1 cellular context compared by ENCODE assay signal in genomic region chr16:53213542-53213941, GRCh38.
TF ChIP-seq lines count a peak whose summit lies in the region.

No MANE protein-coding gene starts in this region.

TF ChIP-seq in K562, 482 proteins besides CTCF, POLR2A, EP300 and RAD21 (continued from another document):
- no peak for TF ChIP-seq PATZ1 (CRISPR knock-in tag; IDR thresholded peaks at IDR 0.05; ENCODE audit: borderline replicate concordance)
- peak; percentile 25 for TF ChIP-seq MEIS2 (IDR thresholded peaks at IDR 0.05; ENCODE audit: partially characterized antibody)
- no peak for TF ChIP-seq PBX2 (CRISPR knock-in tag; IDR thresholded peaks at IDR 0.05; ENCODE audit: low read depth)
- TF ChIP-seq PBX2 (tag; conservative IDR thresholded peaks at IDR 0.05; ENCODE audit: low read depth) = peak; percentile 46; the same call in 1 of the 2 replicates
TF ChIP-seq in K562: peak in this region for 2.
